Comparison of ENCODE assay signal across 9 cellular contexts in the genomic region with DNA sequence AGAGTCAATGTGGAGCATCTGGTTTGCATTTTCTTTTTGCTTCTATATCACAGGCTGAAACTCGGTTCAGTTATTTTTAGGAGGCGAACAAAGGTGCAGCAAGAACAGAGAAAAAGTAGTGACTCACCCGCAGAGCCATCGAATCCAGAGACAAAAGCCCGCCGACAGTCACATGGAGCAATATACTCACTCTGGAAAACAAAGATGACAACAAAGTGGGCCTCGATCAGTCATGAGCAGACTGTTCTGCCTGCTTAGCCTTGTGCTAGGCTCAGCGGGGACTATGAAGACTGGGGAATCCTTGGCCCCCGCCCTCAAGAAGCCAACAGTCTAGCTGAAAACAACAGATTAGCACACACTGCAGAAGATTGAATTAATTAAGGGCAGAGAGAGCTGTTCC. TPM values are rescaled to one million over a fixed set of nuclear protein-coding genes. Genes with fewer than 3 reads are reported as not detected.
A peak's percentile ranks its signal among the peaks of the same experiment; 100 is the strongest.
DNase-seq lines count a peak whose midpoint lies in the region; ATAC-seq and TF ChIP-seq lines count a peak whose summit lies in the region.
"Had no signal": no experiment of that assay in that cellular context is flagged by ENCODE, and none has a peak within 500 bp of the region (broad histone marks: within the 10 kb centered on the region; RNA-seq: fewer than 3 reads in every experiment).

No MANE protein-coding gene starts in this region.

- no peak for TF ChIP-seq POLR2A in erythroblast (IDR thresholded peaks at IDR 0.05; ENCODE audit: low read length)

- H3K18ac ChIP-seq in trophoblast cell (ENCODE audit: low read length): no peak overlapping the region

- H2BK12ac ChIP-seq in trophoblast cell (ENCODE audit: low read length): no peak overlapping the region

- no peak overlapping the region for H3K9ac ChIP-seq in trophoblast cell (ENCODE audit: low read length)

- H3K79me1 ChIP-seq in trophoblast cell (ENCODE audit: low read length): peaks cover 15% of the 10 kb centered on the region

- H3K14ac ChIP-seq in trophoblast cell (ENCODE audit: low read length): no peak overlapping the region

- no peaks in the 10 kb centered on the region for H3K9me3 ChIP-seq in trophoblast cell (ENCODE audit: insufficient read depth, low read depth, low read length)

- no peak overlapping the region for H3K4me2 ChIP-seq in trophoblast cell (ENCODE audit: low read length)

- H2BK5ac ChIP-seq in trophoblast cell (ENCODE audit: low read depth, low read length, poor library complexity): no peak overlapping the region

- H3K27ac ChIP-seq in trophoblast cell (ENCODE audit: low read depth, low read length): peak overlapping the region; percentile 40

- no peak overlapping the region for H4K12ac ChIP-seq in trophoblast cell (ENCODE audit: low read depth, low read length)

- no peak overlapping the region for H2AK5ac ChIP-seq in trophoblast cell (ENCODE audit: low read length)

- H2BK120ac ChIP-seq in trophoblast cell (ENCODE audit: insufficient read depth, low read length, poor library complexity): no peak overlapping the region

- H4K91ac ChIP-seq in trophoblast cell (ENCODE audit: low read depth, low read length): no peak overlapping the region

- H3K4me1 ChIP-seq in trophoblast cell (ENCODE audit: control insufficient read depth in 1 of 2, insufficient read depth in 2 of 2, low read length in 2 of 2): peaks cover 24 to 28% of the 10 kb centered on the region in 2 experiments

- peak; percentile 67 for DNase-seq in ELF-1 (ENCODE audit: low read depth, low spot score)
- DNase-seq in RPMI7951 (ENCODE audit: low read depth): peak; percentile 69
- DNase-seq in erythroblast (lab: John Stamatoyannopoulos, UW): peak; percentile 63 to 74
- DNase-seq in trophoblast cell: no peak
- no peak for DNase-seq in HuH-7 (ENCODE audit: low spot score)
- DNase-seq in NCI-H1105 (lab: John Stamatoyannopoulos, UW): no peak
- DNase-seq: DND-41 had no signal

- no peak overlapping the region for H3K4ac ChIP-seq in trophoblast cell (ENCODE audit: low read depth, low read length)

- ATAC-seq in HG03457 (IDR thresholded peaks at IDR 0.05; ENCODE audit: unreplicated experiment) (no peak), GM19467 (IDR thresholded peaks at IDR 0.05; ENCODE audit: unreplicated experiment) (no peak)

- WGBS in trophoblast cell (ENCODE audit: extremely low coverage, insufficient coverage, insufficient read length): no CpG with 5 or more reads among the region's 9 CpGs

- H2AFZ ChIP-seq in trophoblast cell (ENCODE audit: insufficient read depth, low read length, poor library complexity): no peak overlapping the region

- H3K27me3 ChIP-seq in trophoblast cell (ENCODE audit: insufficient read depth, low read length): no peaks in the 10 kb centered on the region

- no peak overlapping the region for H3K4me3 ChIP-seq in trophoblast cell (ENCODE audit: low read depth, low read length)

- H3K79me2 ChIP-seq in trophoblast cell (ENCODE audit: control insufficient read depth, insufficient read depth, low read length, poor library complexity): peaks cover 4% of the 10 kb centered on the region

- peak overlapping the region; percentile 14 for H4K8ac ChIP-seq in trophoblast cell (ENCODE audit: low read depth, low read length)

- peaks cover 5 to 15% of the 10 kb centered on the region in 2 experiments for H3K36me3 ChIP-seq in trophoblast cell (ENCODE audit: control insufficient read depth in 1 of 2, insufficient read depth in 2 of 2, low read length in 2 of 2)

- H3K23ac ChIP-seq in trophoblast cell (ENCODE audit: low read length): no peak overlapping the region

RNA-seq across cellular contexts. Expression of a gene that starts 30.4 kb away (rescaled TPM):
- total RNA-seq in RPMI7951 (2014; rRNA removed; shearing (Covaris generic)): 70.7 and 89.2 TPM in 2 replicates
- 48.2 and 48.7 TPM in 2 replicates for polyA plus RNA-seq in trophoblast cell (2013)

Comparison
In these comparisons a context has a peak if more than half of its experiments do, and no peak if none do; other contexts are left out.
1. DNase-seq: peak in ELF-1 (single experiment), RPMI7951 (single experiment) and erythroblast (2 of 2); none in trophoblast cell (0 of 2), HuH-7 (single experiment) and NCI-H1105 (single experiment).